Comparison of ENCODE assay signal across 6 cellular contexts in the genomic region with DNA sequence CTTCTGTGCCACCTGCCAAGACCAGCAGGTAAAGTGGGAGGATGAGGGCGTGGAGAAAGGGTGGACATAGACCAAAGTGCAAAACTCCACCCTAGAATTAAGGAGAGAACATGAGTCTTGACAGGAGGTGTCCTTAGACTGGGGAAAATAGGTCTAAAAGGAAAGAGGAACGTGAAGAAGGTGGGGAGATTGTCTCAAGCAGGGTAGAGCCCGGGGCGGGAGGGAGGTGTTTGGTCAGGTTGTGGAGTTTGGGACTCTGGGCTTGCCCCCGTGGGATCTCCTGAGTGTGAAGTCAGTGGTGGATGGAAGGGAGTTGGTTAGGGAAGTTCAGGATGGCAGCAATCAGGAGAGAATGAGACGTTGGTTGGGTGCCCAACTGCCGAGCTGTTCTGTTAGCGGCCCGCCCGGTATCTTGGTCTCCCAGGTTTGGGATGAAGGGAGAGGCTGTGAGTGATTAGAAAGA. TPM values are rescaled to one million over a fixed set of nuclear protein-coding genes. Genes with fewer than 3 reads are reported as not detected.
DNase-seq lines count a peak whose midpoint lies in the region; ATAC-seq and TF ChIP-seq lines count a peak whose summit lies in the region.

No MANE protein-coding gene starts in this region.

- H3K4me1 ChIP-seq in testis: peaks cover 17% of the 10 kb centered on the region

- peak overlapping the region; percentile 98 for H3K27ac Mint-ChIP-seq in activated CD8-positive, alpha-beta memory T cell treated with anti-CD3 and anti-CD28 coated beads, Interleukin-2, amount 10 ng/mL, durations not matched to agents 7 days and 5 days

- peak overlapping the region; percentile 46 to 66 for H3K27ac ChIP-seq in testis

- no peaks in the 10 kb centered on the region for H3K27me3 ChIP-seq in testis

- no peak for TF ChIP-seq POLR2A in testis (IDR thresholded peaks at IDR 0.05)

- no peak for ATAC-seq in activated CD8-positive, alpha-beta memory T cell treated with anti-CD3 and anti-CD28 coated beads, Interleukin-2, amount 10 ng/mL, durations not matched to agents 7 days and 5 days

- CTCF ChIA-PET in activated CD8-positive, alpha-beta memory T cell treated with anti-CD3 and anti-CD28 coated beads, Interleukin-2, amount 10 ng/mL, durations not matched to agents 7 days and 5 days (lab: Charles Lee): interaction anchor here (1.1 to 8.0 kb wide), 6 partner anchors 8 to 192 kb away, joined by 3 to 121 read pairs (median 13); a partner anchor contains a TSS

- DNase-seq in activated CD8-positive, alpha-beta memory T cell treated with anti-CD3 and anti-CD28 coated beads, Interleukin-2, amount 10 ng/mL, durations not matched to agents 7 days and 5 days: no peak
- DNase-seq in activated CD8-positive, alpha-beta memory T cell treated with anti-CD3 and anti-CD28 coated beads for 24 hours: no peak
- DNase-seq in fibroblast of the aortic adventitia (ENCODE audit: low read depth) (no peak), testis (no peak)
- DNase-seq in effector CD4-positive, alpha-beta T cell: no peak
- DNase-seq in activated effector memory CD4-positive, alpha-beta T cell treated with anti-CD3 and anti-CD28 coated beads, Interleukin-2, amount 50 U/mL, for 16 hours: no peak

- TF ChIP-seq CTCF in fibroblast of the aortic adventitia (IDR thresholded peaks at IDR 0.05; ENCODE audit: insufficient read depth, low read length) (no peak), testis (IDR thresholded peaks at IDR 0.05) (no peak)

- H3K4me3 ChIP-seq in fibroblast of the aortic adventitia (ENCODE audit: low read depth, low read length): peak overlapping the region; percentile 86
- H3K4me3 ChIP-seq in testis: peak overlapping the region; percentile 69 to 72

- peaks cover 62% of the 10 kb centered on the region for H3K4me1 Mint-ChIP-seq in activated CD8-positive, alpha-beta memory T cell treated with anti-CD3 and anti-CD28 coated beads, Interleukin-2, amount 10 ng/mL, durations not matched to agents 7 days and 5 days

- 6 to 9% methylated on average over 10 of the region's 10 CpGs for WGBS in testis, 2 donors

- no peaks in the 10 kb centered on the region for H3K27me3 Mint-ChIP-seq in activated CD8-positive, alpha-beta memory T cell treated with anti-CD3 and anti-CD28 coated beads, Interleukin-2, amount 10 ng/mL, durations not matched to agents 7 days and 5 days

- no peaks in the 10 kb centered on the region for H3K36me3 ChIP-seq in testis (ENCODE audit: low read depth, missing control alignments)

- intact Hi-C loops in testis (cut with DNase I; ENCODE audit: low total_unique reads): loop anchor here (10.0 kb wide), 1 partner anchor 187 kb away; a partner anchor contains a TSS

- peak overlapping the region; percentile 96 for H3K4me3 Mint-ChIP-seq in activated CD8-positive, alpha-beta memory T cell treated with anti-CD3 and anti-CD28 coated beads, Interleukin-2, amount 10 ng/mL, durations not matched to agents 7 days and 5 days

- H3K36me3 Mint-ChIP-seq in activated CD8-positive, alpha-beta memory T cell treated with anti-CD3 and anti-CD28 coated beads, Interleukin-2, amount 10 ng/mL, durations not matched to agents 7 days and 5 days: peaks cover 38% of the 10 kb centered on the region

- H3K9me3 ChIP-seq in testis: no peaks in the 10 kb centered on the region

- no peaks in the 10 kb centered on the region for H3K9me3 Mint-ChIP-seq in activated CD8-positive, alpha-beta memory T cell treated with anti-CD3 and anti-CD28 coated beads, Interleukin-2, amount 10 ng/mL, durations not matched to agents 7 days and 5 days (ENCODE audit: low read depth)

RNA-seq across cellular contexts. Expression of a gene that starts 0.4 kb away (rescaled TPM):
- total RNA-seq in activated CD8-positive, alpha-beta memory T cell treated with anti-CD3 and anti-CD28 coated beads, Interleukin-2, amount 10 ng/mL, durations not matched to agents 7 days and 5 days: 100 to 1,000 TPM; 301 to 312 TPM
- 50.6 and 62.1 TPM in 2 replicates for total RNA-seq in fibroblast of the aortic adventitia (ENCODE audit: low replicate concordance)
- total RNA-seq in testis: 10 to 100 TPM; 28.9 to 40.4 TPM
- polyA plus RNA-seq in testis (ENCODE audit: insufficient read depth, low read depth, low replicate concordance): 40.3 TPM

RNA-seq across cellular contexts. Expression of a gene that starts 3.7 kb away (rescaled TPM):
- total RNA-seq in activated CD8-positive, alpha-beta memory T cell treated with anti-CD3 and anti-CD28 coated beads, Interleukin-2, amount 10 ng/mL, durations not matched to agents 7 days and 5 days: 10 to 100 TPM; 46.7 to 56.4 TPM
- 23.3 and 35.7 TPM in 2 replicates for total RNA-seq in fibroblast of the aortic adventitia (ENCODE audit: low replicate concordance)
- 10 to 100 TPM; 51.8 to 71.3 TPM for total RNA-seq in testis
- polyA plus RNA-seq in testis (ENCODE audit: insufficient read depth, low read depth, low replicate concordance): 51.6 TPM

RNA-seq across cellular contexts. Expression of a gene that starts 34.5 kb away (rescaled TPM):
- total RNA-seq in activated CD8-positive, alpha-beta memory T cell treated with anti-CD3 and anti-CD28 coated beads, Interleukin-2, amount 10 ng/mL, durations not matched to agents 7 days and 5 days: under 1 TPM; 0.23 to 0.37 TPM
- total RNA-seq in fibroblast of the aortic adventitia (ENCODE audit: low replicate concordance) (0.27 and 0.82 TPM in 2 replicates), testis (10 to 100 TPM in 1 of 2 donors, 1 to 10 TPM in 1; 8.9 to 11.1 TPM)
- 8.2 TPM for polyA plus RNA-seq in testis (ENCODE audit: insufficient read depth, low read depth, low replicate concordance)

RNA-seq across cellular contexts. Expression of a gene that starts 35.3 kb away (rescaled TPM):
- total RNA-seq in activated CD8-positive, alpha-beta memory T cell treated with anti-CD3 and anti-CD28 coated beads, Interleukin-2, amount 10 ng/mL, durations not matched to agents 7 days and 5 days: 100 to 1,000 TPM; 146 to 158 TPM
- 8.5 and 38.5 TPM in 2 replicates for total RNA-seq in fibroblast of the aortic adventitia (ENCODE audit: low replicate concordance)
- total RNA-seq in testis: 10 to 100 TPM; 16.5 to 20.3 TPM
- 19.8 TPM for polyA plus RNA-seq in testis (ENCODE audit: insufficient read depth, low read depth, low replicate concordance)

RNA-seq across cellular contexts. Expression of a gene that starts 42.5 kb away (rescaled TPM):
- 10 to 100 TPM; 46.4 to 55.6 TPM for total RNA-seq in activated CD8-positive, alpha-beta memory T cell treated with anti-CD3 and anti-CD28 coated beads, Interleukin-2, amount 10 ng/mL, durations not matched to agents 7 days and 5 days
- 47.8 and 75.2 TPM in 2 replicates for total RNA-seq in fibroblast of the aortic adventitia (ENCODE audit: low replicate concordance)
- total RNA-seq in testis: 100 to 1,000 TPM; 144 to 198 TPM
- 139 TPM for polyA plus RNA-seq in testis (ENCODE audit: insufficient read depth, low read depth, low replicate concordance)
